In the genomic region with DNA sequence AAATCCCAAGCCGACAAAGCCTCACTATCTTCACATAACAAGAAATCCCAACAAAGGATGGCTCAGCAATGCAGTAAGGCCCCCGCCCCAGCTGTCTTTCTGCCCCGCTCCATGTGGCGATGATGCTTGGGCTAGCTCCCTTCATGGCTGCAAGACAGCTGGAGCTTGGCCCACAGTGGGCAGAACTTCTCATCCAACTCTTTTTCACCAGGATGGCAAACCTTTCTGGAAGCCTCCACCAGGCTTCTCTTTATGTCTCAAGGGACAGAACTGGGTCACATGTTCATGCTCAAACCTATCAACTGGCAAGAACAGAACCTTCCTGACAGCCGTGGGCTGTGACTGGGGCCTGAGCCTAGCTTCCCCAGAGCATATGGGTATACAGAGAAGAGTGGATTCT, we compare ENCODE assay signal across 11 cellular contexts.
DNase-seq lines count a peak whose midpoint lies in the region; ATAC-seq and TF ChIP-seq lines count a peak whose summit lies in the region.
"Had no signal": no experiment of that assay in that cellular context is flagged by ENCODE, and none has a peak within 500 bp of the region (broad histone marks: within the 10 kb centered on the region; RNA-seq: fewer than 3 reads in every experiment).

No MANE protein-coding gene starts in this region.

- H3K36me3 ChIP-seq in spleen, result peaks cover 0 to 14% (median 0%) of the 10 kb centered on the region in 6 donors
- no peaks in the 10 kb centered on the region for H3K36me3 ChIP-seq in tibial nerve
- no peaks in the 10 kb centered on the region for H3K36me3 ChIP-seq in smooth muscle cell (ENCODE audit: low read depth)
- H3K36me3 ChIP-seq: pancreas, suprapubic skin had no signal

- H3K27me3 Mint-ChIP-seq in activated T-cell treated with anti-CD3 and anti-CD28 coated beads, Interleukin-2, amount 50 U/mL, for 24 hours, result no peaks in the 10 kb centered on the region
- no peaks in the 10 kb centered on the region for H3K27me3 Mint-ChIP-seq in activated CD8-positive, alpha-beta T cell treated with anti-CD3 and anti-CD28 coated beads, Interleukin-2, amount 10 ng/mL, durations not matched to agents 7 days and 5 days (ENCODE audit: low read depth)
- peaks cover 13 to 56% (median 30%) of the 10 kb centered on the region in 3 donors for H3K27me3 Mint-ChIP-seq in immature natural killer cell (ENCODE audit: low read depth in 3 of 3)

- H3K9me3 ChIP-seq in spleen (no peaks in the 10 kb centered on the region), tibial nerve (no peaks in the 10 kb centered on the region), smooth muscle cell (replicated peaks; ENCODE audit: low read depth) (no peaks in the 10 kb centered on the region)
- H3K9me3 ChIP-seq: pancreas, suprapubic skin had no signal

- H3K27me3 ChIP-seq in spleen (replicated peaks in 1 of 7) (no peaks in the 10 kb centered on the region), tibial nerve (no peaks in the 10 kb centered on the region), smooth muscle cell (ENCODE audit: low read depth) (no peaks in the 10 kb centered on the region)
- H3K27me3 ChIP-seq: pancreas, suprapubic skin had no signal

- no peak overlapping the region for H2AFZ ChIP-seq in smooth muscle cell (ENCODE audit: low read depth)

- CTCF ChIA-PET in activated CD8-positive, alpha-beta T cell treated with anti-CD3 and anti-CD28 coated beads, Interleukin-2, amount 10 ng/mL, durations not matched to agents 7 days and 5 days (lab: Charles Lee), result interaction anchor here (0.8 to 4.1 kb wide), 4 partner anchors 10 to 40 kb away, joined by 3 to 52 read pairs (median 4); no protein-coding TSS in a partner anchor

- H3F3A ChIP-seq in smooth muscle cell (ENCODE audit: low read depth), result no peaks in the 10 kb centered on the region

- DNase-seq in activated T-cell treated with anti-CD3 and anti-CD28 coated beads, Interleukin-2, amount 50 U/mL, for 24 hours, result no peak
- no peak for DNase-seq in activated T-cell treated with anti-CD3 and anti-CD28 coated beads, Interleukin-2, amount 50 U/mL, for 1 hour
- DNase-seq in activated CD8-positive, alpha-beta T cell treated with anti-CD3 and anti-CD28 coated beads, Interleukin-2, amount 10 ng/mL, durations not matched to agents 7 days and 5 days, result no peak
- DNase-seq in immature natural killer cell (no peak), spleen (no peak), EL (no peak), tibial nerve (ENCODE audit: low spot score in 2 of 2) (no peak), smooth muscle cell (lab: John Stamatoyannopoulos, UW; ENCODE audit: unreplicated experiment) (no peak)
- DNase-seq: pancreas; stimulated activated CD4-positive, alpha-beta T cell treated with anti-CD3 and anti-CD28 coated beads, Interleukin-4, amount 100 ng/mL, for 4 hours had no signal

- H3K27ac ChIP-seq in spleen, result peak overlapping the region in 6 of 8 donors; percentile 27 to 56 (median 42)
- H3K27ac ChIP-seq in tibial nerve, result peak overlapping the region in 2 of 4 donors; percentile 4 to 30
- H3K27ac ChIP-seq in smooth muscle cell (ENCODE audit: low read depth), result no peak overlapping the region
- H3K27ac ChIP-seq: suprapubic skin had no signal

- no peak overlapping the region for H3K4me2 ChIP-seq in smooth muscle cell

- peaks cover 12% of the 10 kb centered on the region for H3K79me2 ChIP-seq in smooth muscle cell (ENCODE audit: low read depth)

- H3K4me3 ChIP-seq in spleen (no peak overlapping the region), tibial nerve (no peak overlapping the region), smooth muscle cell (no peak overlapping the region)
- H3K4me3 ChIP-seq: pancreas, suprapubic skin had no signal

- no peaks in the 10 kb centered on the region for H3K9me3 Mint-ChIP-seq in activated T-cell treated with anti-CD3 and anti-CD28 coated beads, Interleukin-2, amount 50 U/mL, for 24 hours
- H3K9me3 Mint-ChIP-seq in activated CD8-positive, alpha-beta T cell treated with anti-CD3 and anti-CD28 coated beads, Interleukin-2, amount 10 ng/mL, durations not matched to agents 7 days and 5 days (ENCODE audit: insufficient read depth), result no peaks in the 10 kb centered on the region
- no peaks in the 10 kb centered on the region for H3K9me3 Mint-ChIP-seq in immature natural killer cell

- peak; percentile 17 for ATAC-seq in activated CD8-positive, alpha-beta T cell treated with anti-CD3 and anti-CD28 coated beads, Interleukin-2, amount 10 ng/mL, durations not matched to agents 7 days and 5 days

- peaks cover 72% of the 10 kb centered on the region for H3K4me1 Mint-ChIP-seq in activated T-cell treated with anti-CD3 and anti-CD28 coated beads, Interleukin-2, amount 50 U/mL, for 24 hours (ENCODE audit: low read depth)
- peaks cover 16% of the 10 kb centered on the region for H3K4me1 Mint-ChIP-seq in activated CD8-positive, alpha-beta T cell treated with anti-CD3 and anti-CD28 coated beads, Interleukin-2, amount 10 ng/mL, durations not matched to agents 7 days and 5 days (ENCODE audit: low read depth)
- peaks cover 58 to 78% of the 10 kb centered on the region in 2 donors for H3K4me1 Mint-ChIP-seq in immature natural killer cell

- intact Hi-C loops in spleen (cut with DNase I; ENCODE audit: low total_unique reads), result no loop called here

- H3K9ac ChIP-seq in smooth muscle cell (ENCODE audit: low read depth), result no peak overlapping the region

- POLR2A ChIA-PET in activated CD8-positive, alpha-beta T cell treated with anti-CD3 and anti-CD28 coated beads, Interleukin-2, amount 10 ng/mL, durations not matched to agents 7 days and 5 days (lab: Charles Lee), result interaction anchor here (2.1 kb wide), 1 partner anchor 10 kb away, joined by 6 read pairs; no protein-coding TSS in a partner anchor

- WGBS in spleen, 5 donors, result 62 to 84% (median 77%) methylated on average over 2 to 5 of the region's 5 CpGs
- WGBS in tibial nerve, 2 donors, result 64 to 66% methylated on average over 5 of the region's 5 CpGs
- 70% methylated on average over 5 of the region's 5 CpGs for WGBS in smooth muscle cell (ENCODE audit: low lambda C conversion rate)

- no peak overlapping the region for H3K4me3 Mint-ChIP-seq in activated T-cell treated with anti-CD3 and anti-CD28 coated beads, Interleukin-2, amount 50 U/mL, for 24 hours
- no peak overlapping the region for H3K4me3 Mint-ChIP-seq in activated CD8-positive, alpha-beta T cell treated with anti-CD3 and anti-CD28 coated beads, Interleukin-2, amount 10 ng/mL, durations not matched to agents 7 days and 5 days
- H3K4me3 Mint-ChIP-seq in immature natural killer cell, result no peak overlapping the region

- no peaks in the 10 kb centered on the region for H4K20me1 ChIP-seq in smooth muscle cell (ENCODE audit: low read depth)

- TF ChIP-seq CTCF in spleen (IDR thresholded peaks at IDR 0.05 in 8 of 11, conservative IDR thresholded peaks at IDR 0.05 in 3 of 11) (no peak), tibial nerve (IDR thresholded peaks at IDR 0.05) (no peak), smooth muscle cell (IDR thresholded peaks at IDR 0.05; ENCODE audit: borderline replicate concordance, insufficient read depth, poor library complexity, severe bottlenecking) (no peak)

- TF ChIP-seq POLR2A in spleen (IDR thresholded peaks at IDR 0.05) (no peak), tibial nerve (IDR thresholded peaks at IDR 0.05) (no peak)

- peak overlapping the region; percentile 59 for H3K27ac Mint-ChIP-seq in activated T-cell treated with anti-CD3 and anti-CD28 coated beads, Interleukin-2, amount 50 U/mL, for 24 hours
- no peak overlapping the region for H3K27ac Mint-ChIP-seq in activated CD8-positive, alpha-beta T cell treated with anti-CD3 and anti-CD28 coated beads, Interleukin-2, amount 10 ng/mL, durations not matched to agents 7 days and 5 days
- H3K27ac Mint-ChIP-seq in immature natural killer cell, result peak overlapping the region in 4 of 6 donors; percentile 4 to 74 (median 44)

- H3K4me1 ChIP-seq in spleen, result peaks cover 33 to 93% (median 70%) of the 10 kb centered on the region in 6 donors
- H3K4me1 ChIP-seq in tibial nerve, result peaks cover 0 to 81% (median 22%) of the 10 kb centered on the region in 4 donors
- peaks cover under 1% of the 10 kb centered on the region for H3K4me1 ChIP-seq in smooth muscle cell (ENCODE audit: low read depth)

- H3K36me3 Mint-ChIP-seq in activated T-cell treated with anti-CD3 and anti-CD28 coated beads, Interleukin-2, amount 50 U/mL, for 24 hours (ENCODE audit: low read depth), result peaks cover 20% of the 10 kb centered on the region
- H3K36me3 Mint-ChIP-seq in activated CD8-positive, alpha-beta T cell treated with anti-CD3 and anti-CD28 coated beads, Interleukin-2, amount 10 ng/mL, durations not matched to agents 7 days and 5 days (ENCODE audit: low read depth), result no peaks in the 10 kb centered on the region
- H3K36me3 Mint-ChIP-seq in immature natural killer cell, result no peaks in the 10 kb centered on the region

- no peak for TF ChIP-seq EP300 in tibial nerve (IDR thresholded peaks at IDR 0.05)
